Comparison of ENCODE assay signal across 14 cellular contexts in the genomic region with DNA sequence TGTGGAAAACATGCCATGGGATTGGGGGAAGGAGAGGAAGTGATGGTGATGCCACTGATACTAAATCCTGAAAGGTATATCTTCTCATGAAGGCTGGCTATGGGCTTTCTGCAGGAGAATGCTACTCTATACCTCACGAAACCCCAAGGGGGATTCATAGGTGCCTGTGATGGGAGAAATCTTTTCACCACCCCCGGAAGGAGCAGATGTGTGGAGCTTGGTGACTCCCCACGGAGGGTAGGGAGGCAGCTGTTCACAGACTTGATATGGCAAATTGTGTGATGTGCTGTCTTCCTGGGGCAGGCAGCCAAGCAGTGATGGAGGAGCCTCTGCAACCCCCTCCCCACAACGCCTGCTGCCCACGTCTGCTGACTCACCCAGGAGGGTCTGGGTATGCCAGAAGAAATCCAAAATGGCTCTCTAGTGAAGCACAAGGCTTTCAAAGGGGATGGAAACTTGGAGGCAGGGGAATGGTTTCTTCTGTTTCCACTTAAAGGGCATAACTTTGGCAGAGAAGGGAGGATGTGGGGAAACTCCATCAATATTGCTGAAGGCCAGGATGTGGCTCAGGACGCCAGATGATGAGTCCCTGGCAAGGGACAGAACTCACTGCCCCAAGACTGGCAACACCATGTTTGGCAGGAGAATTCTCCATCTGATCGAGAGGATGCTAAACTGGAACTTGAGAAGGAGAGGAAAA.
A peak's percentile ranks its signal among the peaks of the same experiment; 100 is the strongest.
DNase-seq lines count a peak whose midpoint lies in the region.
"Had no signal": no experiment of that assay in that cellular context is flagged by ENCODE, and none has a peak within 500 bp of the region (broad histone marks: within the 10 kb centered on the region; RNA-seq: fewer than 3 reads in every experiment).

No MANE protein-coding gene starts in this region.

- H3K27me3 Mint-ChIP-seq in activated CD4-positive, alpha-beta T cell treated with anti-CD3 and anti-CD28 coated beads, Interleukin-2, amount 10 ng/mL, durations not matched to agents 24 days and 14 days = peaks cover 20% of the 10 kb centered on the region
- peaks cover 30% of the 10 kb centered on the region for H3K27me3 Mint-ChIP-seq in activated CD4-positive, alpha-beta T cell treated with anti-CD3 and anti-CD28 coated beads, Interleukin-2, amount 10 ng/mL, durations not matched to agents 7 days and 5 days

- H3K27ac Mint-ChIP-seq in activated CD4-positive, alpha-beta T cell treated with anti-CD3 and anti-CD28 coated beads, Interleukin-2, amount 10 ng/mL, durations not matched to agents 24 days and 14 days = no peak overlapping the region
- no peak overlapping the region for H3K27ac Mint-ChIP-seq in activated CD4-positive, alpha-beta T cell treated with anti-CD3 and anti-CD28 coated beads, Interleukin-2, amount 10 ng/mL, durations not matched to agents 7 days and 5 days
- H3K27ac Mint-ChIP-seq: activated CD8-positive, alpha-beta memory T cell treated with anti-CD3 and anti-CD28 coated beads, Interleukin-2, amount 10 ng/mL, durations not matched to agents 7 days and 5 days; activated naive CD4-positive, alpha-beta T cell treated with anti-CD3 and anti-CD28 coated beads, Interleukin-2, amount 50 U/mL, for 72 hours; CD4-positive, alpha-beta T cell had no signal

- no peak overlapping the region for H3K4me3 Mint-ChIP-seq in activated CD4-positive, alpha-beta T cell treated with anti-CD3 and anti-CD28 coated beads, Interleukin-2, amount 10 ng/mL, durations not matched to agents 24 days and 14 days
- H3K4me3 Mint-ChIP-seq in activated CD4-positive, alpha-beta T cell treated with anti-CD3 and anti-CD28 coated beads, Interleukin-2, amount 10 ng/mL, durations not matched to agents 7 days and 5 days = no peak overlapping the region
- H3K4me3 Mint-ChIP-seq: activated CD8-positive, alpha-beta memory T cell treated with anti-CD3 and anti-CD28 coated beads, Interleukin-2, amount 10 ng/mL, durations not matched to agents 7 days and 5 days; CD4-positive, alpha-beta T cell had no signal

- H3K9me3 Mint-ChIP-seq in activated CD4-positive, alpha-beta T cell treated with anti-CD3 and anti-CD28 coated beads, Interleukin-2, amount 10 ng/mL, durations not matched to agents 24 days and 14 days = no peaks in the 10 kb centered on the region
- H3K9me3 Mint-ChIP-seq in activated CD4-positive, alpha-beta T cell treated with anti-CD3 and anti-CD28 coated beads, Interleukin-2, amount 10 ng/mL, durations not matched to agents 7 days and 5 days = peaks cover 4% of the 10 kb centered on the region
- H3K9me3 Mint-ChIP-seq: CD4-positive, alpha-beta T cell had no signal

- peak; percentile 32 for DNase-seq in activated CD4-positive, alpha-beta T cell treated with anti-CD3 and anti-CD28 coated beads, Interleukin-2, amount 10 ng/mL, durations not matched to agents 24 days and 14 days
- DNase-seq in activated CD4-positive, alpha-beta T cell treated with anti-CD3 and anti-CD28 coated beads, Interleukin-2, amount 10 ng/mL, durations not matched to agents 7 days and 5 days = no peak
- peak; percentile 83 for DNase-seq in NCI-H524 treated with DMSO at 0.1 percent for 48 hours (lab: John Stamatoyannopoulos, UW)
- peak; percentile 65 for DNase-seq in fibroblast of gingiva (ENCODE audit: low read depth)
- DNase-seq in stimulated activated CD4-positive, alpha-beta T cell treated with anti-CD3 and anti-CD28 coated beads, Interleukin-15, amount 100 ng/mL, for 24 hours = no peak
- DNase-seq in globus pallidus (ENCODE audit: low spot score) = no peak
- DNase-seq in NCI-H128 (lab: John Stamatoyannopoulos, UW; ENCODE audit: unreplicated experiment) = no peak
- DNase-seq in T-helper 2 cell = no peak
- DNase-seq: activated CD4-positive, alpha-beta T cell treated with anti-CD3 and anti-CD28 coated beads for 4 hours; activated CD8-positive, alpha-beta memory T cell treated with anti-CD3 and anti-CD28 coated beads, Interleukin-2, amount 10 ng/mL, durations not matched to agents 7 days and 5 days; CD4-positive, alpha-beta T cell; NCI-H1930; stimulated activated CD8-positive, alpha-beta memory T cell treated with anti-CD3 and anti-CD28 coated beads, Interleukin-4, amount 100 ng/mL, for 48 hours had no signal

- H3K4me1 Mint-ChIP-seq in activated CD4-positive, alpha-beta T cell treated with anti-CD3 and anti-CD28 coated beads, Interleukin-2, amount 10 ng/mL, durations not matched to agents 24 days and 14 days = no peaks in the 10 kb centered on the region
- H3K4me1 Mint-ChIP-seq in activated CD4-positive, alpha-beta T cell treated with anti-CD3 and anti-CD28 coated beads, Interleukin-2, amount 10 ng/mL, durations not matched to agents 7 days and 5 days = no peaks in the 10 kb centered on the region
- H3K4me1 Mint-ChIP-seq: activated CD8-positive, alpha-beta memory T cell treated with anti-CD3 and anti-CD28 coated beads, Interleukin-2, amount 10 ng/mL, durations not matched to agents 7 days and 5 days had no signal

- intact Hi-C loops in activated CD4-positive, alpha-beta T cell treated with anti-CD3 and anti-CD28 coated beads, Interleukin-2, amount 10 ng/mL, durations not matched to agents 24 days and 14 days (cut with micrococcal nuclease) = no loop called here

- CTCF ChIA-PET in activated CD4-positive, alpha-beta T cell treated with anti-CD3 and anti-CD28 coated beads, Interleukin-2, amount 10 ng/mL, durations not matched to agents 7 days and 5 days (lab: Charles Lee) = no interaction called here

- H3K36me3 Mint-ChIP-seq in activated CD4-positive, alpha-beta T cell treated with anti-CD3 and anti-CD28 coated beads, Interleukin-2, amount 10 ng/mL, durations not matched to agents 24 days and 14 days (ENCODE audit: low read depth) = no peaks in the 10 kb centered on the region
- no peaks in the 10 kb centered on the region for H3K36me3 Mint-ChIP-seq in activated CD4-positive, alpha-beta T cell treated with anti-CD3 and anti-CD28 coated beads, Interleukin-2, amount 10 ng/mL, durations not matched to agents 7 days and 5 days (ENCODE audit: low read depth)
- H3K36me3 Mint-ChIP-seq: activated CD8-positive, alpha-beta memory T cell treated with anti-CD3 and anti-CD28 coated beads, Interleukin-2, amount 10 ng/mL, durations not matched to agents 7 days and 5 days; activated naive CD4-positive, alpha-beta T cell treated with anti-CD3 and anti-CD28 coated beads, Interleukin-2, amount 50 U/mL, for 72 hours had no signal

- POLR2A ChIA-PET in activated CD4-positive, alpha-beta T cell treated with anti-CD3 and anti-CD28 coated beads, Interleukin-2, amount 10 ng/mL, durations not matched to agents 7 days and 5 days (lab: Charles Lee) = no interaction called here

Comparison
In these comparisons a context has a peak if more than half of its experiments do, and no peak if none do; other contexts are left out.
1. DNase-seq: peak in activated CD4-positive, alpha-beta T cell treated with anti-CD3 and anti-CD28 coated beads, Interleukin-2, amount 10 ng/mL, durations not matched to agents 24 days and 14 days (single experiment), NCI-H524 treated with DMSO at 0.1 percent for 48 hours (single experiment) and fibroblast of gingiva (single experiment); none in activated CD4-positive, alpha-beta T cell treated with anti-CD3 and anti-CD28 coated beads, Interleukin-2, amount 10 ng/mL, durations not matched to agents 7 days and 5 days (single experiment), stimulated activated CD4-positive, alpha-beta T cell treated with anti-CD3 and anti-CD28 coated beads, Interleukin-15, amount 100 ng/mL, for 24 hours (single experiment), globus pallidus (single experiment), NCI-H128 (single experiment) and T-helper 2 cell (0 of 5).